Comparison of ENCODE assay signal across 8 cellular contexts in genomic region chr17:77233635-77234334, GRCh38.
A peak's percentile ranks its signal among the peaks of the same experiment; 100 is the strongest.
DNase-seq lines count a peak whose midpoint lies in the region; TF ChIP-seq lines count a peak whose summit lies in the region.
"Had no signal": no experiment of that assay in that cellular context is flagged by ENCODE, and none has a peak within 500 bp of the region (broad histone marks: within the 10 kb centered on the region; RNA-seq: fewer than 3 reads in every experiment).

No MANE protein-coding gene starts in this region.

- in situ Hi-C loops in GM13976 (cut with MboI; ENCODE audit: low sequenced_read_pairs, unreplicated experiment), result no loop called here
- in situ Hi-C loops in brain microvascular endothelial cell (cut with HindIII; ENCODE audit: low pct_ligation_motif_present, low sequenced_read_pairs), result no loop called here

- no peak for TF ChIP-seq CTCF in GM13976 (IDR thresholded peaks at IDR 0.05; ENCODE audit: borderline replicate concordance, control extremely low read depth, extremely low read depth, insufficient read depth, missing control alignments)
- no peak for TF ChIP-seq CTCF in LNCaP clone FGC (IDR thresholded peaks at IDR 0.05; ENCODE audit: control insufficient read depth, extremely low read depth, insufficient read depth)
- TF ChIP-seq CTCF in brain microvascular endothelial cell (IDR thresholded peaks at IDR 0.05; ENCODE audit: low read depth, low read length, missing control alignments), result no peak
- TF ChIP-seq CTCF in osteocyte (IDR thresholded peaks at IDR 0.05), result no peak

- H3K36me3 ChIP-seq in brain microvascular endothelial cell (replicated peaks), result no peaks in the 10 kb centered on the region

- no peaks in the 10 kb centered on the region for H3K27me3 Mint-ChIP-seq in osteocyte (ENCODE audit: unreplicated experiment)

- no peak overlapping the region for H3K4me3 Mint-ChIP-seq in osteocyte (ENCODE audit: unreplicated experiment)

- H3K36me3 Mint-ChIP-seq in osteocyte (ENCODE audit: unreplicated experiment), result no peaks in the 10 kb centered on the region

- DNase-seq in GM13976 (ENCODE audit: low spot score), result peak; percentile 74
- peak; percentile 18 for DNase-seq in LNCaP clone FGC (ENCODE audit: low read depth)
- DNase-seq in brain microvascular endothelial cell, result peak; percentile 86
- DNase-seq in osteocyte (ENCODE audit: extremely low spot score, unreplicated experiment), result no peak
- DNase-seq in nucleus accumbens (lab: John Stamatoyannopoulos, UW), result no peak
- no peak for DNase-seq in NCI-H82 treated with DMSO at 0.1 percent for 48 hours (lab: John Stamatoyannopoulos, UW; ENCODE audit: unreplicated experiment)
- no peak for DNase-seq in SW 1271 (lab: John Stamatoyannopoulos, UW)

- H3K4me3 ChIP-seq in LNCaP clone FGC (ENCODE audit: low read depth, low read length), result no peak overlapping the region
- H3K4me3 ChIP-seq in brain microvascular endothelial cell (ENCODE audit: low read depth, low read length), result no peak overlapping the region

- H3K27ac Mint-ChIP-seq in osteocyte (ENCODE audit: unreplicated experiment), result peak overlapping the region; percentile 94

- H3K27me3 ChIP-seq in brain microvascular endothelial cell (replicated peaks), result no peaks in the 10 kb centered on the region
- H3K27me3 ChIP-seq: dorsolateral prefrontal cortex had no signal

- H3K9me3 Mint-ChIP-seq in osteocyte (ENCODE audit: unreplicated experiment), result no peaks in the 10 kb centered on the region

- H3K27ac ChIP-seq in brain microvascular endothelial cell, result peak overlapping the region; percentile 51

- H3K4me1 Mint-ChIP-seq in osteocyte (ENCODE audit: unreplicated experiment), result peaks cover 24% of the 10 kb centered on the region

Comparison
In these comparisons a context has a peak if more than half of its experiments do, and no peak if none do; other contexts are left out.
1. DNase-seq: peak in GM13976 (single experiment), LNCaP clone FGC (single experiment) and brain microvascular endothelial cell (single experiment); none in osteocyte (single experiment), nucleus accumbens (0 of 56), NCI-H82 treated with DMSO at 0.1 percent for 48 hours (single experiment) and SW 1271 (0 of 2).